ENCODE assay signal across 31 cellular contexts in the genomic region with DNA sequence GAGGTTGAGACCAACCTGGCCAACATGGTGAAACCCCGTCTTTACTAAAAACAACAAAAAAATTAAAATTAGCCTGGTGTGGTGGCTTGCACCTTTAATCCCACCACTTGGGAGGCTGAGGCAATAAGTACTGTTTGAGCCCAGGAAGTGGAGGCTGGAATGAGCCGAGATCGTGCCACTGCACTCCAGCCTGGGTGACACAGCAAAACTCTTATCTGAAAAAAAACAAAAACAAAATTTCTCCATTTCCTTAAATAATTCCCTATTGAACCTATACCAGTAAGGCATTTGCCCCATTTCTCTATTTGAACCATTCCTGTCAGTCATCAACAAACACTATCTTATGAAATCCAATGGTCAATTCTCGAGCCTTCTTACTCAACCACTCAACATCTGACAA. TPM values are rescaled to one million over a fixed set of nuclear protein-coding genes. Genes with fewer than 3 reads are reported as not detected.
A peak's percentile ranks its signal among the peaks of the same experiment; 100 is the strongest.
DNase-seq lines count a peak whose midpoint lies in the region; ATAC-seq, FAIRE-seq and TF ChIP-seq lines count a peak whose summit lies in the region.
"Had no signal": no experiment of that assay in that cellular context is flagged by ENCODE, and none has a peak within 500 bp of the region (broad histone marks: within the 10 kb centered on the region; RNA-seq: fewer than 3 reads in every experiment).

No MANE protein-coding gene starts in this region.

- no peak overlapping the region for H3K4me3 ChIP-seq in IMR-90 (ENCODE audit: insufficient read depth, low read depth, low read length)
- no peak overlapping the region for H3K4me3 ChIP-seq in K562
- no peak overlapping the region for H3K4me3 ChIP-seq in mesendoderm (ENCODE audit: low read length)
- H3K4me3 ChIP-seq: BLaER1 treated with 17β-estradiol and CSF1 and Interleukin-3, amounts not matched to agents 10 nM and 100 nM; GM12878; PC-9; SJCRH30 had no signal

- TF ChIP-seq CTCF in IMR-90 (conservative IDR thresholded peaks at IDR 0.05; ENCODE audit: low read depth, low read length) = no peak
- TF ChIP-seq CTCF in K562 (IDR thresholded peaks at IDR 0.05 in 2 of 3, conservative IDR thresholded peaks at IDR 0.05 in 1 of 3; ENCODE audit: insufficient read depth in 2 of 3, low read depth in 1 of 3, low read length in 3 of 3) = no peak

- H3K4me3 Mint-ChIP-seq in naive thymus-derived CD8-positive, alpha-beta T cell = no peak overlapping the region
- H3K4me3 Mint-ChIP-seq: CD4-positive, alpha-beta memory T cell had no signal

- H4K8ac ChIP-seq in IMR-90 (ENCODE audit: low read depth in 2 of 2, low read length in 2 of 2) = no peak overlapping the region
- H4K8ac ChIP-seq in mesendoderm (ENCODE audit: low read depth, low read length) = no peak overlapping the region

- DNase-seq in CD1c-positive myeloid dendritic cell (ENCODE audit: extremely low spot score) (peak; percentile 31), IMR-90 (no peak), K562 (ENCODE audit: extremely low read depth in 1 of 4, low spot score in 3 of 4) (no peak), mesendoderm (no peak), NCI-H1417 treated with DMSO at 0.1 percent for 48 hours (lab: John Stamatoyannopoulos, UW) (no peak), anterior cingulate cortex (lab: John Stamatoyannopoulos, UW) (no peak), NCI-H510A (lab: John Stamatoyannopoulos, UW) (no peak)
- DNase-seq in naive thymus-derived CD8-positive, alpha-beta T cell = no peak
- DNase-seq: AML-193; CD4-positive, alpha-beta memory T cell; COR-L47; EL; GDM1; KBM-7; NCI-H1105 treated with DMSO at 0.1 percent for 48 hours; NCI-H2029; NCI-H446; NCI-H526; NCI-H82; NK-92 treated with Interleukin-12 subunit alpha and Interleukin-12 subunit beta, amount 100 ng/mL, for 24 hours; PC-9; SJCRH30 had no signal

- H3K14ac ChIP-seq in IMR-90 (replicated peaks; ENCODE audit: low read depth, low read length) = no peak overlapping the region

- H3K56ac ChIP-seq in IMR-90 (ENCODE audit: extremely low read depth, insufficient read depth, low read length) (no peak overlapping the region), mesendoderm (ENCODE audit: low read length) (peak overlapping the region; percentile 43)

- H3K9me3 Mint-ChIP-seq in naive thymus-derived CD8-positive, alpha-beta T cell = no peaks in the 10 kb centered on the region
- H3K9me3 Mint-ChIP-seq: CD4-positive, alpha-beta memory T cell had no signal

- H3K79me2 ChIP-seq in K562 (ENCODE audit: control insufficient read depth, insufficient read depth, low read length) (no peaks in the 10 kb centered on the region), mesendoderm (ENCODE audit: control insufficient read depth, insufficient read depth, low read length) (no peaks in the 10 kb centered on the region)

- peaks cover 0 to 4% (median under 1%) of the 10 kb centered on the region in 5 donors for H3K27me3 Mint-ChIP-seq in naive thymus-derived CD8-positive, alpha-beta T cell

- TF ChIP-seq POLR2A in IMR-90 (IDR thresholded peaks at IDR 0.05; ENCODE audit: low read depth, low read length) (no peak), K562 (conservative IDR thresholded peaks at IDR 0.05) (no peak)

- H4K91ac ChIP-seq in IMR-90 (ENCODE audit: insufficient read depth, low read depth, low read length) = no peak overlapping the region

- H3K4ac ChIP-seq in IMR-90 (ENCODE audit: low read depth, low read length) = no peak overlapping the region
- peak overlapping the region; percentile 41 for H3K4ac ChIP-seq in mesendoderm (ENCODE audit: low read depth, low read length)

- H2AK9ac ChIP-seq in IMR-90 (replicated peaks; ENCODE audit: low read depth, low read length, poor library complexity) = no peak overlapping the region

- H3K36me3 Mint-ChIP-seq in naive thymus-derived CD8-positive, alpha-beta T cell = peaks cover 0 to 2% (median 0%) of the 10 kb centered on the region in 3 donors
- H3K36me3 Mint-ChIP-seq: CD4-positive, alpha-beta memory T cell had no signal

- H2BK15ac ChIP-seq in IMR-90 (ENCODE audit: low read depth, low read length) = no peak overlapping the region
- peak overlapping the region; percentile 10 for H2BK15ac ChIP-seq in mesendoderm (replicated peaks; ENCODE audit: low read depth)

- no peaks in the 10 kb centered on the region for H3K79me1 ChIP-seq in IMR-90 (ENCODE audit: low read depth in 1 of 2, low read length in 2 of 2)
- no peaks in the 10 kb centered on the region for H3K79me1 ChIP-seq in mesendoderm (ENCODE audit: low read length)

- peaks cover 7% of the 10 kb centered on the region; the same call in 1 of the 2 replicates for H4K20me1 ChIP-seq in IMR-90 (ENCODE audit: insufficient read depth, low read length)
- H4K20me1 ChIP-seq in K562 (replicated peaks; ENCODE audit: control insufficient read depth, insufficient read depth, low read length) = no peaks in the 10 kb centered on the region
- H4K20me1 ChIP-seq: BLaER1 treated with 17β-estradiol and CSF1 and Interleukin-3, amounts not matched to agents 10 nM and 100 nM had no signal

- H3K23ac ChIP-seq in IMR-90 (ENCODE audit: low read depth, low read length) (no peak overlapping the region), mesendoderm (ENCODE audit: low read length) (no peak overlapping the region)

- H2BK5ac ChIP-seq in IMR-90 (ENCODE audit: low read depth, low read length, poor library complexity, severe bottlenecking) (no peak overlapping the region), mesendoderm (ENCODE audit: low read length) (no peak overlapping the region)

- no peak for TF ChIP-seq RAD21 in IMR-90 (IDR thresholded peaks at IDR 0.05; ENCODE audit: low read length)
- no peak for TF ChIP-seq RAD21 in K562 (CRISPR knock-in tag; conservative IDR thresholded peaks at IDR 0.05 in 1 of 2, IDR thresholded peaks at IDR 0.05 in 1 of 2)

- peak overlapping the region; percentile 43; the same call in 1 of the 2 replicates for H2AK5ac ChIP-seq in IMR-90 (ENCODE audit: low read depth, low read length)
- no peak overlapping the region for H2AK5ac ChIP-seq in mesendoderm (ENCODE audit: low read length)

- CTCF ChIA-PET in IMR-90 (lab: Yijun Ruan, JAX) = no interaction called here
- CTCF ChIA-PET in K562 (lab: Yijun Ruan, JAX; ENCODE audit: low intra/inter-chr PET ratio) = no interaction called here

- H4K5ac ChIP-seq in IMR-90 (ENCODE audit: low read depth, low read length) = no peak overlapping the region
- no peak overlapping the region for H4K5ac ChIP-seq in mesendoderm (ENCODE audit: low read length)

- H3K9me3 ChIP-seq in IMR-90 (ENCODE audit: control insufficient read depth, insufficient read depth, low read length) (no peaks in the 10 kb centered on the region), K562 (replicated peaks; ENCODE audit: control insufficient read depth, insufficient read depth, low read depth, low read length) (no peaks in the 10 kb centered on the region)
- H3K9me3 ChIP-seq: SJCRH30 had no signal

- no peaks in the 10 kb centered on the region for H3K27me3 ChIP-seq in IMR-90 (ENCODE audit: control insufficient read depth, insufficient read depth, low read length)
- no peaks in the 10 kb centered on the region for H3K27me3 ChIP-seq in K562 (ENCODE audit: control insufficient read depth in 2 of 2, insufficient read depth in 2 of 2, low read length in 2 of 2)
- H3K27me3 ChIP-seq in mesendoderm (ENCODE audit: insufficient read depth, low read length, poor library complexity) = no peaks in the 10 kb centered on the region
- H3K27me3 ChIP-seq: BLaER1 treated with 17β-estradiol and CSF1 and Interleukin-3, amounts not matched to agents 10 nM and 100 nM; SJCRH30 had no signal

- peaks cover 2 to 9% (median 6%) of the 10 kb centered on the region in 4 donors for H3K4me1 Mint-ChIP-seq in naive thymus-derived CD8-positive, alpha-beta T cell

- FAIRE-seq in K562 (lab: Jason Lieb, UNC) = no peak
- FAIRE-seq: GM12878, H54 had no signal

- no peak overlapping the region for H2BK20ac ChIP-seq in IMR-90 (ENCODE audit: low read depth, low read length)

- H3K27ac ChIP-seq in IMR-90 (ENCODE audit: insufficient read depth, low read length) = no peak overlapping the region
- no peak overlapping the region for H3K27ac ChIP-seq in K562 (ENCODE audit: extremely low read depth, low read depth, low read length)
- H3K27ac ChIP-seq in mesendoderm (ENCODE audit: low read depth, low read length) = peak overlapping the region; percentile 8
- H3K27ac ChIP-seq: BLaER1 treated with 17β-estradiol and CSF1 and Interleukin-3, amounts not matched to agents 10 nM and 100 nM; HL-60; PC-9; SJCRH30 had no signal

- H3K18ac ChIP-seq in IMR-90 (ENCODE audit: low read depth, low read length) (no peak overlapping the region), mesendoderm (ENCODE audit: low read length) (peak overlapping the region; percentile 99)

- no peak overlapping the region for H3K27ac Mint-ChIP-seq in naive thymus-derived CD8-positive, alpha-beta T cell
- H3K27ac Mint-ChIP-seq: CD4-positive, alpha-beta memory T cell had no signal

- POLR2A ChIA-PET in IMR-90 (lab: Charles Lee; ENCODE audit: unreplicated experiment) = no interaction called here
- POLR2A ChIA-PET in K562 (lab: Yijun Ruan, JAX) = no interaction called here
- POLR2A ChIA-PET in naive thymus-derived CD8-positive, alpha-beta T cell (lab: Charles Lee) = interaction anchor here (0.6 kb wide), 1 partner anchor 74 kb away, joined by 3 read pairs; no protein-coding TSS in a partner anchor

- H3K4me2 ChIP-seq in IMR-90 (ENCODE audit: low read depth, low read length) (no peak overlapping the region), K562 (ENCODE audit: insufficient read depth, low read length) (no peak overlapping the region), mesendoderm (ENCODE audit: low read length) (no peak overlapping the region)
- H3K4me2 ChIP-seq: BLaER1 treated with 17β-estradiol and CSF1 and Interleukin-3, amounts not matched to agents 10 nM and 100 nM; PC-9 had no signal

- in situ Hi-C loops in IMR-90 (cut with MboI; ENCODE audit: low sequenced_read_pairs) = loop anchor here (10.0 kb wide), 1 partner anchor 137 kb away; no protein-coding TSS in a partner anchor
- in situ Hi-C loops in K562 (cut with MboI) = loop anchor here (5.0 kb wide), 1 partner anchor 139 kb away; no protein-coding TSS in a partner anchor

- H3K36me3 ChIP-seq in IMR-90 (ENCODE audit: control insufficient read depth, insufficient read depth, low read length) = no peaks in the 10 kb centered on the region
- no peaks in the 10 kb centered on the region for H3K36me3 ChIP-seq in K562 (ENCODE audit: control insufficient read depth, insufficient read depth, low read length)
- no peaks in the 10 kb centered on the region for H3K36me3 ChIP-seq in mesendoderm (ENCODE audit: control insufficient read depth, insufficient read depth, low read length)
- H3K36me3 ChIP-seq: BLaER1 treated with 17β-estradiol and CSF1 and Interleukin-3, amounts not matched to agents 10 nM and 100 nM; SJCRH30 had no signal

- intact Hi-C loops in IMR-90 (cut with micrococcal nuclease) (no loop called here), K562 (cut with micrococcal nuclease) (no loop called here)

- BruUV-seq in IMR-90 (replicated peaks; lab: Mats Ljungman, UMichigan) = no TSS peak
- no TSS peak for BruUV-seq in K562 (replicated peaks; lab: Mats Ljungman, UMichigan)

- no peaks in the 10 kb centered on the region for H3K9me1 ChIP-seq in IMR-90 (ENCODE audit: insufficient read depth, low read length)
- H3K9me1 ChIP-seq in K562 (ENCODE audit: control insufficient read depth, insufficient read depth, low read length) = no peaks in the 10 kb centered on the region

- ATAC-seq in IMR-90 (ENCODE audit: low read depth) = no peak
- no peak for ATAC-seq in K562
- no peak for ATAC-seq in naive thymus-derived CD8-positive, alpha-beta T cell
- ATAC-seq: GM12878, Right ventricle myocardium inferior, SK-N-SH treated with all-trans-retinoic acid at 6 μM for 48 hours had no signal

- dilution Hi-C loops in IMR-90 (cut with HindIII; ENCODE audit: low sequenced_read_pairs, unreplicated experiment) = no loop called here

- no peak for TF ChIP-seq EP300 in K562 (IDR thresholded peaks at IDR 0.05; ENCODE audit: low read length)

- WGBS in IMR-90 (ENCODE audit: extremely low coverage in 2 of 2, insufficient read length in 1 of 2), 2 experiments = 75% methylated on average over 2 of the region's 4 CpGs; no CpG with 5 or more reads in 1 of the 2 experiments
- 0% methylated on average over 3 of the region's 4 CpGs for WGBS in K562 (ENCODE audit: insufficient coverage, low coverage, missing lambda C conversion rate)
- no CpG with 5 or more reads among the region's 4 CpGs for WGBS in mesendoderm (ENCODE audit: extremely low coverage, insufficient coverage, low lambda C conversion rate)

- H3K9ac ChIP-seq in IMR-90 (ENCODE audit: low read depth, low read length) = no peak overlapping the region
- H3K9ac ChIP-seq in K562 (ENCODE audit: insufficient read depth in 1 of 2, low read depth in 2 of 2, low read length in 2 of 2) = no peak overlapping the region
- H3K9ac ChIP-seq in mesendoderm (ENCODE audit: low read length) = no peak overlapping the region
- H3K9ac ChIP-seq: BLaER1 treated with 17β-estradiol and CSF1 and Interleukin-3, amounts not matched to agents 10 nM and 100 nM had no signal

- H3K4me1 ChIP-seq in IMR-90 (ENCODE audit: control insufficient read depth, insufficient read depth, low read length) (peaks cover 3% of the 10 kb centered on the region), K562 (replicated peaks in 1 of 2; ENCODE audit: control insufficient read depth in 2 of 2, insufficient read depth in 2 of 2, low read length in 2 of 2) (peaks cover 0 to 3% of the 10 kb centered on the region in 2 experiments; a peak in 1 of 5 replicates), mesendoderm (ENCODE audit: control insufficient read depth, low read depth, low read length) (peaks cover 4% of the 10 kb centered on the region)
- H3K4me1 ChIP-seq: SJCRH30 had no signal

- H2BK120ac ChIP-seq in IMR-90 (ENCODE audit: low read depth, low read length) (no peak overlapping the region), mesendoderm (ENCODE audit: low read depth, low read length) (peak overlapping the region; percentile 99)

- no peak overlapping the region for H2AFZ ChIP-seq in IMR-90 (replicated peaks; ENCODE audit: low read length, poor library complexity)
- no peak overlapping the region for H2AFZ ChIP-seq in K562 (ENCODE audit: low read depth, low read length)
- H2AFZ ChIP-seq: PC-9 had no signal

RNA-seq across cellular contexts. Expression of a gene that starts 14.8 kb away (rescaled TPM):
- total RNA-seq in IMR-90 (2012; rRNA removed) = under 0.01 TPM in 1 of 2 replicates, not detected in the other
- 0.05 and 0.07 TPM in 2 replicates for polyA plus RNA-seq in IMR-90 (2012; rRNA removed)
- polyA plus RNA-seq in IMR-90 (2012; cell fraction: cytosol; rRNA removed) = 0.05 TPM in 1 of 2 replicates, not detected in the other
- polyA plus RNA-seq in IMR-90 (2012; cell fraction: nucleus; rRNA removed; ENCODE audit: low replicate concordance) = 0.10 and 0.30 TPM in 2 replicates
- total RNA-seq in K562 (2011; cell fraction: chromatin; rRNA removed; ENCODE audit: low replicate concordance) = 0.79 and 1.5 TPM in 2 replicates
- total RNA-seq in K562 (2011; cell fraction: nucleolus; rRNA removed) = 1.4 and 4.7 TPM in 2 replicates
- total RNA-seq in K562 (2011; cell fraction: nucleoplasm; rRNA removed) = 1.7 and 2.0 TPM in 2 replicates
- total RNA-seq in K562 (2014; rRNA removed) = 0.20 TPM in 1 of 2 replicates, not detected in the other
- total RNA-seq in K562 (2014; rRNA removed; fragmentation: Illumina TruSeq; extraction: Trizol) = 5.4 and 6.8 TPM in 2 replicates
- total RNA-seq in K562 (2015; rRNA removed; fragmentation: Illumina TruSeq; extraction: Trizol) = 3.6 and 4.3 TPM in 2 replicates
- 7.4 and 8.9 TPM in 2 replicates for total RNA-seq in K562 (2021)
- 6.3 and 6.8 TPM in 2 replicates for polyA plus RNA-seq in K562 (2011; rRNA removed)
- polyA plus RNA-seq in K562 (2011; cell fraction: cytosol; rRNA removed) = 4.8 and 6.8 TPM in 2 replicates
- 0.22 and 0.54 TPM in 2 replicates for polyA plus RNA-seq in K562 (2011; cell fraction: nucleus; rRNA removed)
- polyA plus RNA-seq in K562 (2012) = 2.4 and 4.4 TPM in 2 replicates
- 0.74 and 1.1 TPM in 2 replicates for polyA plus RNA-seq in K562 (2014; fragmentation: Illumina TruSeq; extraction: Trizol)
- 1 to 10 TPM; 4.0 to 5.2 TPM for polyA plus RNA-seq in K562 (2014; fragmentation: Nextera tagmentation; extraction: Ambion mirVana)
- polyA plus RNA-seq in K562 (2014; rRNA removed) = 0.13 and 0.19 TPM in 2 replicates
- polyA minus RNA-seq in K562 (2011; rRNA and poly(A)+ RNA removed) = 0.54 and 1.1 TPM in 2 replicates
- 16.2 and 21.5 TPM in 2 replicates for polyA minus RNA-seq in K562 (2011; cell fraction: cytosol; rRNA and poly(A)+ RNA removed)
- 0.54 and 0.78 TPM in 2 replicates for polyA minus RNA-seq in K562 (2011; cell fraction: nucleus; rRNA and poly(A)+ RNA removed)
- 10.5 TPM for polyA plus RNA-seq in mesendoderm (2013, experiment 1 of 2)
- polyA plus RNA-seq in mesendoderm (2013, experiment 2 of 2) = 9.8 TPM
- total RNA-seq in naive thymus-derived CD8-positive, alpha-beta T cell = not detected
- polyA plus RNA-seq in naive thymus-derived CD8-positive, alpha-beta T cell = under 1 TPM in 1 of 3 donors, not detected in 2; 0.67 TPM
- total RNA-seq: A172, LHCN-M2, MCF 10A, Right ventricle myocardium inferior had no signal
- polyA plus RNA-seq: CD4-positive, alpha-beta memory T cell had no signal
